Comparison of ENCODE assay signal across 11 cellular contexts in the genomic region with DNA sequence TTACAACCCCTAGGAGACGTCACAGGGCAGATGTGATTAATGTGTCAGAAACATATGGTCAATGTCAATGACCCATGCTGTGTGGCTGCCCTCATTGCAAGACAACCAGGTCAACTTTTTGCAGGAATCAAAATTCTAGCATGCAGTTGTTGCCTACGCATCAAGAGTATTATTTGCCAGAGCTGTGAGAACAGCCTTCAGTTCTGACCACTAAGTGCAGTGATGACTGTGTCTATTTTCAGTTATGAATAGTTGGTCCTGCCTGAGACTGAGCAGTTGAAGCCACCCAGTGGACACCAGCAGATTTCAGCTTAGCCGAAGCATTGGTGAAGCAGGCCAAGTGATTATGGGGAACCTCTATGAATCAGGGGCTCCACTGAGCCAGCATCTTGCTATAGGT. TPM values are rescaled to one million over a fixed set of nuclear protein-coding genes. Genes with fewer than 3 reads are reported as not detected.
A peak's percentile ranks its signal among the peaks of the same experiment; 100 is the strongest.
DNase-seq lines count a peak whose midpoint lies in the region; ATAC-seq and TF ChIP-seq lines count a peak whose summit lies in the region.
"Had no signal": no experiment of that assay in that cellular context is flagged by ENCODE, and none has a peak within 500 bp of the region (broad histone marks: within the 10 kb centered on the region; RNA-seq: fewer than 3 reads in every experiment).

No MANE protein-coding gene starts in this region.

- 93 to 100% methylated on average over 3 of the region's 3 CpGs for WGBS in thyroid gland, 2 donors
- 91 to 94% methylated on average over 3 of the region's 3 CpGs for WGBS in lower leg skin, 2 donors

- TF ChIP-seq CTCF in GM12872 (IDR thresholded peaks at IDR 0.05; ENCODE audit: insufficient read depth, low read depth, low read length) = peak; percentile 46; the same call in 1 of the 3 replicates
- no peak for TF ChIP-seq CTCF in thyroid gland (IDR thresholded peaks at IDR 0.05)
- no peak for TF ChIP-seq CTCF in lower leg skin (IDR thresholded peaks at IDR 0.05)

- H3K4me1 ChIP-seq in HAP-1 (no peaks in the 10 kb centered on the region), thyroid gland (no peaks in the 10 kb centered on the region)

- in situ Hi-C loops in HAP-1 (cut with MboI; ENCODE audit: low sequenced_read_pairs) = loop anchor here (25.0 kb wide), 1 partner anchor 166 kb away; no protein-coding TSS in a partner anchor

- intact Hi-C loops in thyroid gland (cut with DNase I) (no loop called here), lower leg skin (cut with DNase I; ENCODE audit: low total_unique reads) (no loop called here)

- H3K27me3 ChIP-seq in HAP-1 (ENCODE audit: low read depth) (no peaks in the 10 kb centered on the region), thyroid gland (no peaks in the 10 kb centered on the region)

- H3K9me3 ChIP-seq in HAP-1 = no peaks in the 10 kb centered on the region
- no peaks in the 10 kb centered on the region for H3K9me3 ChIP-seq in thyroid gland

- H3K36me3 ChIP-seq in HAP-1 (replicated peaks) (no peaks in the 10 kb centered on the region; the same call in 1 of the 2 replicates), thyroid gland (no peaks in the 10 kb centered on the region)

- H3K27ac ChIP-seq in thyroid gland = no peak overlapping the region
- H3K27ac ChIP-seq: C4-2B had no signal

- no peak for TF ChIP-seq POLR2A in thyroid gland (IDR thresholded peaks at IDR 0.05)
- TF ChIP-seq POLR2A in lower leg skin (IDR thresholded peaks at IDR 0.05) = no peak

- no peak overlapping the region for H3K4me3 ChIP-seq in HAP-1
- no peak overlapping the region for H3K4me3 ChIP-seq in thyroid gland (replicated peaks in 1 of 3)
- no peak overlapping the region for H3K4me3 ChIP-seq in lower leg skin (ENCODE audit: low read depth, poor library complexity, severe bottlenecking)

- DNase-seq in amniotic epithelial cell (ENCODE audit: low read depth) (peak; percentile 7), NCI-H526 (lab: John Stamatoyannopoulos, UW) (no peak), HAP-1 (ENCODE audit: low spot score in 2 of 2) (no peak), thyroid gland (no peak), lower leg skin (ENCODE audit: low spot score in 2 of 2) (no peak)
- DNase-seq: mammary epithelial cell had no signal

- ATAC-seq in GM19463 (IDR thresholded peaks at IDR 0.05; ENCODE audit: unreplicated experiment) = peak; percentile 87
- ATAC-seq in HG03060 (IDR thresholded peaks at IDR 0.05; ENCODE audit: low read depth, unreplicated experiment) = peak; percentile 73
- ATAC-seq: Panc1 had no signal

RNA-seq across cellular contexts. Expression of a gene that starts 47.3 kb away (rescaled TPM):
- total RNA-seq in thyroid gland (10 to 100 TPM; 32.1 to 49.4 (median 39.5) TPM), lower leg skin (10 to 100 TPM; 16.2 to 25.8 (median 23.7) TPM)
